ENCODE assay signal across 29 cellular contexts in genomic region chr12:40127408-40127807, GRCh38.
"Had no signal": no experiment of that assay in that cellular context is flagged by ENCODE, and none has a peak within 500 bp of the region (broad histone marks: within the 10 kb centered on the region; RNA-seq: fewer than 3 reads in every experiment).

No MANE protein-coding gene starts in this region.

- H3K4me3 ChIP-seq: heart right ventricle, hepatocyte, left lung, lower lobe of right lung, neural progenitor cell, smooth muscle cell, stomach, testis, thyroid gland, transverse colon, upper lobe of left lung, vagina had no signal

- H3K27me3 ChIP-seq: hepatocyte, left lung, neural progenitor cell, neutrophil, stomach, testis, thyroid gland, transverse colon, upper lobe of left lung, vagina had no signal

- H3K9me3 Mint-ChIP-seq: naive thymus-derived CD8-positive, alpha-beta T cell; nephron; neural progenitor cell; stimulated activated naive B cell treated with anti-CD40 and anti-IgM and Interleukin-4, amounts not matched to agents 10 μg/mL and 1 μg/mL and 100 μg/mL, for 72 hours had no signal

- H3K27ac Mint-ChIP-seq: naive thymus-derived CD8-positive, alpha-beta T cell; nephron; neural progenitor cell; progenitor cell of endocrine pancreas; stimulated activated naive B cell treated with anti-CD40 and anti-IgM and Interleukin-4, amounts not matched to agents 10 μg/mL and 1 μg/mL and 100 μg/mL, for 72 hours had no signal

- H3K79me2 ChIP-seq: hepatocyte had no signal

- H3K36me3 Mint-ChIP-seq: naive thymus-derived CD8-positive, alpha-beta T cell; neural progenitor cell; stimulated activated naive B cell treated with anti-CD40 and anti-IgM and Interleukin-4, amounts not matched to agents 10 μg/mL and 1 μg/mL and 100 μg/mL, for 72 hours had no signal

- H3K4me1 Mint-ChIP-seq: naive thymus-derived CD8-positive, alpha-beta T cell; nephron; neural progenitor cell; stimulated activated naive B cell treated with anti-CD40 and anti-IgM and Interleukin-4, amounts not matched to agents 10 μg/mL and 1 μg/mL and 100 μg/mL, for 72 hours had no signal

- H3K36me3 ChIP-seq: heart right ventricle, left lung, lower lobe of right lung, neural progenitor cell, neutrophil, stomach, thyroid gland, transverse colon, upper lobe of left lung, vagina had no signal

- H3K27ac ChIP-seq: heart right ventricle, hepatocyte, left lung, lower lobe of right lung, neural progenitor cell, neutrophil, stomach, testis, thyroid gland, transverse colon, upper lobe of left lung, vagina had no signal

- H3K4me2 ChIP-seq: hepatocyte, neural progenitor cell, smooth muscle cell had no signal

- H3K9ac ChIP-seq: neural progenitor cell had no signal

- H3K27me3 Mint-ChIP-seq: progenitor cell of endocrine pancreas; stimulated activated naive B cell treated with anti-CD40 and anti-IgM and Interleukin-4, amounts not matched to agents 10 μg/mL and 1 μg/mL and 100 μg/mL, for 72 hours had no signal

- FAIRE-seq: kidney had no signal

- H3K4me1 ChIP-seq: heart right ventricle, left lung, lower lobe of right lung, neural progenitor cell, stomach, testis, thyroid gland, transverse colon, upper lobe of left lung, vagina had no signal

- H3K4me3 Mint-ChIP-seq: naive thymus-derived CD8-positive, alpha-beta T cell; nephron; neural progenitor cell; stimulated activated naive B cell treated with anti-CD40 and anti-IgM and Interleukin-4, amounts not matched to agents 10 μg/mL and 1 μg/mL and 100 μg/mL, for 72 hours had no signal

- H3K9me3 ChIP-seq: heart right ventricle, left lung, lower lobe of right lung, neutrophil, stomach, testis, thyroid gland, transverse colon, upper lobe of left lung, vagina had no signal

- ATAC-seq: heart right ventricle; left colon; left lung; lower lobe of right lung; naive thymus-derived CD8-positive, alpha-beta T cell; right cardiac atrium; stimulated activated naive B cell treated with anti-CD40 and anti-IgM and Interleukin-4, amounts not matched to agents 10 μg/mL and 1 μg/mL and 100 μg/mL, for 72 hours; stimulated activated naive CD8-positive, alpha-beta T cell treated with anti-CD3 and anti-CD28 coated beads, Interleukin-15, Interleukin-2, amounts not matched to agents 100 U/mL and 50 U/mL, for 24 hours had no signal

- H2AFZ ChIP-seq: hepatocyte, neural progenitor cell had no signal

- DNase-seq: heart right ventricle; kidney; left colon; left lung; lower lobe of right lung; mammary epithelial cell; mesenchymal stem cell; naive thymus-derived CD8-positive, alpha-beta T cell; occipital lobe; retina; right cardiac atrium; stimulated activated CD4-positive, alpha-beta T cell treated with anti-CD3 and anti-CD28 coated beads, Interleukin-1b, Interleukin-23, amount 100 ng/mL, for 48 hours; stimulated activated CD4-positive, alpha-beta T cell treated with anti-CD3 and anti-CD28 coated beads, Interleukin-2, amount 100 ng/mL, for 48 hours; stimulated activated CD4-positive, alpha-beta T cell treated with anti-CD3 and anti-CD28 coated beads, Interleukin-4, amount 100 ng/mL, for 4 hours; stimulated activated CD8-positive, alpha-beta memory T cell treated with anti-CD3 and anti-CD28 coated beads, Interleukin-4, amount 100 ng/mL, for 48 hours; stimulated activated naive B cell treated with anti-CD40 and anti-IgM and Interleukin-4, amounts not matched to agents 10 μg/mL and 1 μg/mL and 100 μg/mL, for 72 hours; stimulated activated naive CD8-positive, alpha-beta T cell treated with anti-CD3 and anti-CD28 coated beads, Interleukin-15, Interleukin-2, amounts not matched to agents 100 U/mL and 50 U/mL, for 24 hours; stomach; testis; thyroid gland; transverse colon; upper lobe of left lung had no signal
